Comparison of ENCODE assay signal across 8 cellular contexts in genomic region chr11:132126973-132127900, GRCh38.
DNase-seq lines count a peak whose midpoint lies in the region; ATAC-seq and TF ChIP-seq lines count a peak whose summit lies in the region.

No MANE protein-coding gene starts in this region.

- peaks cover 0 to 7% of the 10 kb centered on the region in 2 donors for H3K4me1 ChIP-seq in neuronal stem cell (ENCODE audit: control insufficient read depth in 2 of 2, insufficient read depth in 1 of 2, low read depth in 1 of 2, low read length in 2 of 2)
- no peaks in the 10 kb centered on the region for H3K4me1 ChIP-seq in HAP-1

- H3K9ac ChIP-seq in neuronal stem cell (ENCODE audit: low read depth, low read length, poor library complexity) = no peak overlapping the region

- peak; percentile 85 for DNase-seq in AG08396 (ENCODE audit: low spot score)
- DNase-seq in HT-29 (ENCODE audit: low spot score) = peak; percentile 25
- peak; percentile 30 for DNase-seq in SHP77 treated with DMSO at 0.1 percent for 48 hours (lab: John Stamatoyannopoulos, UW)
- DNase-seq in fibroblast of the aortic adventitia (ENCODE audit: low read depth) = peak; percentile 98
- DNase-seq in neuronal stem cell (ENCODE audit: low spot score) = peak; percentile 36
- DNase-seq in HAP-1 (ENCODE audit: low spot score in 2 of 2) = no peak

- no peak overlapping the region for H2BK15ac ChIP-seq in neuronal stem cell (ENCODE audit: low read length)

- ATAC-seq in HG03378 (IDR thresholded peaks at IDR 0.05; ENCODE audit: unreplicated experiment) (no peak), HG03521 (IDR thresholded peaks at IDR 0.05; ENCODE audit: unreplicated experiment) (no peak)

- no peak overlapping the region for H2BK5ac ChIP-seq in neuronal stem cell (ENCODE audit: low read length)

- no peak overlapping the region for H4K91ac ChIP-seq in neuronal stem cell (ENCODE audit: low read depth, low read length, poor library complexity)

- H3K9me3 ChIP-seq in neuronal stem cell (replicated peaks in 1 of 2; ENCODE audit: control insufficient read depth in 2 of 2, insufficient read depth in 1 of 2, low read depth in 1 of 2, low read length in 2 of 2) (peaks cover 0 to 3% of the 10 kb centered on the region in 2 donors), HAP-1 (no peaks in the 10 kb centered on the region)

- no peak overlapping the region for H2AK5ac ChIP-seq in neuronal stem cell (ENCODE audit: low read depth, low read length)

- no peaks in the 10 kb centered on the region for H3K79me1 ChIP-seq in neuronal stem cell (ENCODE audit: low read depth, low read length)

- no peak overlapping the region for H2BK12ac ChIP-seq in neuronal stem cell (ENCODE audit: low read length)

- H3K4ac ChIP-seq in neuronal stem cell (ENCODE audit: low read length) = no peak overlapping the region

- H3K27me3 ChIP-seq in neuronal stem cell (ENCODE audit: control insufficient read depth in 3 of 3, insufficient read depth in 3 of 3, low read depth in 1 of 3, low read length in 3 of 3) = peaks cover 0 to 4% (median 0%) of the 10 kb centered on the region in 3 experiments
- H3K27me3 ChIP-seq in HAP-1 (ENCODE audit: low read depth) = no peaks in the 10 kb centered on the region

- H3K4me3 ChIP-seq in fibroblast of the aortic adventitia (ENCODE audit: low read depth, low read length) (peak overlapping the region; percentile 53), neuronal stem cell (ENCODE audit: low read length in 2 of 2) (no peak overlapping the region), HAP-1 (no peak overlapping the region)

- no peak overlapping the region for H3K14ac ChIP-seq in neuronal stem cell (ENCODE audit: low read length)

- no peak overlapping the region for H3K27ac ChIP-seq in neuronal stem cell (replicated peaks; ENCODE audit: low read length)

- WGBS in neuronal stem cell (ENCODE audit: extremely low coverage in 2 of 2, insufficient read length in 2 of 2, insufficient replicate concordance in 1 of 2), 2 donors = no CpG with 5 or more reads among the region's 19 CpGs

- H2BK120ac ChIP-seq in neuronal stem cell (ENCODE audit: low read depth, low read length) = no peak overlapping the region

- no peak overlapping the region for H4K8ac ChIP-seq in neuronal stem cell (ENCODE audit: low read depth, low read length)

- no peak overlapping the region for H2AFZ ChIP-seq in neuronal stem cell (ENCODE audit: low read length)

- H3K36me3 ChIP-seq in neuronal stem cell (replicated peaks in 1 of 2; ENCODE audit: control insufficient read depth in 2 of 2, insufficient read depth in 2 of 2, low read length in 2 of 2) (no peaks in the 10 kb centered on the region), HAP-1 (replicated peaks) (no peaks in the 10 kb centered on the region)

- H3K18ac ChIP-seq in neuronal stem cell (ENCODE audit: low read length) = no peak overlapping the region

- H3K4me2 ChIP-seq in neuronal stem cell (ENCODE audit: insufficient read depth, low read length, poor library complexity, severe bottlenecking) = no peak overlapping the region

- no peak overlapping the region for H3K23ac ChIP-seq in neuronal stem cell (ENCODE audit: low read depth, low read length, poor library complexity)

- peak; percentile 83 for TF ChIP-seq CTCF in fibroblast of the aortic adventitia (IDR thresholded peaks at IDR 0.05; ENCODE audit: insufficient read depth, low read length)

- in situ Hi-C loops in HAP-1 (cut with MboI; ENCODE audit: low sequenced_read_pairs) = no loop called here

Comparison
In these comparisons a context has a peak if more than half of its experiments do, and no peak if none do; other contexts are left out.
1. DNase-seq: peak in AG08396 (single experiment), HT-29 (single experiment), SHP77 treated with DMSO at 0.1 percent for 48 hours (single experiment), fibroblast of the aortic adventitia (single experiment) and neuronal stem cell (single experiment); none in HAP-1 (0 of 2).